27 cellular contexts compared by ENCODE assay signal in the genomic region with DNA sequence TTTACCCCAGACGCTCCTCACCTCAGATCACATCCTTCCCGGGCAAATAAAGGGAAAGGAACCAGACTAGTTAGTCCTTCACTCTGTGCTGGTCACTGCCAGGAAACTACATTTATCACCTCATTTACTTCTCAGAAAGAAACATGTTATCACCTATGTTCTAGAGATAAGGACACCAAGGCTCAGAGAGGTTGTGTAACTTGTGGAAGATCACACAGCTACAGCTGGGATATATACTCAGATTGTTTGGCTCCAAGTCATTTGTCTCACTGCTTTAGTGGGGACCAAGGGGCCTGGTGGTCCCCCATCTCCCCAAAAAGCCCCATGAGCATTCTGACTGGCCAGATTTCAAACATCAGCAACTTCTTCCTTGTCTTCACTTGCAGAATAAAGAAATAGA. TPM values are rescaled to one million over a fixed set of nuclear protein-coding genes. Genes with fewer than 3 reads are reported as not detected.
A peak's percentile ranks its signal among the peaks of the same experiment; 100 is the strongest.
DNase-seq lines count a peak whose midpoint lies in the region; ATAC-seq, FAIRE-seq and TF ChIP-seq lines count a peak whose summit lies in the region.
"Had no signal": no experiment of that assay in that cellular context is flagged by ENCODE, and none has a peak within 500 bp of the region (broad histone marks: within the 10 kb centered on the region; RNA-seq: fewer than 3 reads in every experiment).

No MANE protein-coding gene starts in this region.

- H3K4me1 Mint-ChIP-seq in type B pancreatic cell (ENCODE audit: unreplicated experiment) = peaks cover 15% of the 10 kb centered on the region
- H3K4me1 Mint-ChIP-seq: CD14-positive monocyte; CD8-positive, alpha-beta memory T cell had no signal

- TF ChIP-seq CTCF in cardiac muscle cell (IDR thresholded peaks at IDR 0.05; ENCODE audit: low read depth, low read length) (no peak), K562 (IDR thresholded peaks at IDR 0.05 in 2 of 3, conservative IDR thresholded peaks at IDR 0.05 in 1 of 3; ENCODE audit: insufficient read depth in 2 of 3, low read depth in 1 of 3, low read length in 3 of 3) (no peak), type B pancreatic cell (conservative IDR thresholded peaks at IDR 0.05) (no peak), kidney (IDR thresholded peaks at IDR 0.05; ENCODE audit: borderline replicate concordance, extremely low read depth, insufficient read depth) (no peak)

- H3K27ac Mint-ChIP-seq in type B pancreatic cell = peak overlapping the region; percentile 7
- H3K27ac Mint-ChIP-seq: CD4-positive, alpha-beta T cell; CD8-positive, alpha-beta memory T cell had no signal

- H3K27me3 Mint-ChIP-seq in type B pancreatic cell = no peaks in the 10 kb centered on the region

- H2AFZ ChIP-seq in K562 (ENCODE audit: low read depth, low read length) = no peak overlapping the region

- BruUV-seq in K562 (replicated peaks; lab: Mats Ljungman, UMichigan) = no TSS peak

- H2BK15ac ChIP-seq in mesendoderm (replicated peaks; ENCODE audit: low read depth) = no peak overlapping the region

- intact Hi-C loops in Right ventricle myocardium superior (cut with DNase I) (no loop called here), K562 (cut with micrococcal nuclease) (no loop called here), kidney (cut with DNase I) (no loop called here)

- H4K8ac ChIP-seq in mesendoderm (ENCODE audit: low read depth, low read length) = no peak overlapping the region

- no peak for TF ChIP-seq POLR2A in K562 (conservative IDR thresholded peaks at IDR 0.05)

- H3K4me3 ChIP-seq in cardiac muscle cell (no peak overlapping the region), K562 (no peak overlapping the region), mesendoderm (ENCODE audit: low read length) (no peak overlapping the region), kidney (ENCODE audit: low read length in 2 of 2) (no peak overlapping the region)
- H3K4me3 ChIP-seq: BLaER1 treated with 17β-estradiol and CSF1 and Interleukin-3, amounts not matched to agents 10 nM and 100 nM; GM12878; HAP-1 had no signal

- TF ChIP-seq RAD21 in K562 (CRISPR knock-in tag; conservative IDR thresholded peaks at IDR 0.05 in 1 of 2, IDR thresholded peaks at IDR 0.05 in 1 of 2) = no peak

- no peaks in the 10 kb centered on the region for H3K79me2 ChIP-seq in K562 (ENCODE audit: control insufficient read depth, insufficient read depth, low read length)
- H3K79me2 ChIP-seq in mesendoderm (ENCODE audit: control insufficient read depth, insufficient read depth, low read length) = no peaks in the 10 kb centered on the region

- H4K5ac ChIP-seq in mesendoderm (ENCODE audit: low read length) = no peak overlapping the region

- in situ Hi-C loops in K562 (cut with MboI) = no loop called here

- H3K56ac ChIP-seq in mesendoderm (ENCODE audit: low read length) = no peak overlapping the region

- DNase-seq in cardiac muscle cell (ENCODE audit: low read depth in 1 of 2, low spot score in 1 of 2) (no peak), Right ventricle myocardium superior (no peak), K562 (ENCODE audit: extremely low read depth in 1 of 4, low spot score in 3 of 4) (no peak), mesendoderm (peak; percentile 21), type B pancreatic cell (ENCODE audit: extremely low spot score, unreplicated experiment) (no peak), RCC 7860 (ENCODE audit: low spot score) (no peak), kidney (no peak)
- no peak for DNase-seq in activated naive CD4-positive, alpha-beta T cell treated with Interleukin-2 at 50 U/mL for 16 hours
- DNase-seq: ACHN; AML-193; BE2C; CD4-positive, alpha-beta T cell; CD8-positive, alpha-beta memory T cell; DMS 273 treated with DMSO at 0.1 percent for 48 hours; DMS79; EL; GDM1; GOT3 had no signal

- H2BK120ac ChIP-seq in mesendoderm (ENCODE audit: low read depth, low read length) = no peak overlapping the region

- H3K9me1 ChIP-seq in K562 (ENCODE audit: control insufficient read depth, insufficient read depth, low read length) = no peaks in the 10 kb centered on the region

- no peaks in the 10 kb centered on the region for H4K20me1 ChIP-seq in K562 (replicated peaks; ENCODE audit: control insufficient read depth, insufficient read depth, low read length)
- H4K20me1 ChIP-seq: BLaER1 treated with 17β-estradiol and CSF1 and Interleukin-3, amounts not matched to agents 10 nM and 100 nM had no signal

- no peak overlapping the region for H2AK5ac ChIP-seq in mesendoderm (ENCODE audit: low read length)

- no peak overlapping the region for H3K18ac ChIP-seq in mesendoderm (ENCODE audit: low read length)

- ATAC-seq in Right ventricle myocardium superior (ENCODE audit: poor library complexity) = no peak
- ATAC-seq in K562 = no peak
- ATAC-seq: GM12878 had no signal

- no peak overlapping the region for H3K4me3 Mint-ChIP-seq in type B pancreatic cell
- H3K4me3 Mint-ChIP-seq: CD14-positive monocyte; CD4-positive, alpha-beta T cell; CD8-positive, alpha-beta memory T cell had no signal

- CTCF ChIA-PET in K562 (lab: Yijun Ruan, JAX; ENCODE audit: low intra/inter-chr PET ratio) = no interaction called here

- POLR2A ChIA-PET in K562 (lab: Yijun Ruan, JAX) = no interaction called here

- WGBS in K562 (ENCODE audit: insufficient coverage, low coverage, missing lambda C conversion rate) = 0% methylated on average over 2 of the region's 2 CpGs
- WGBS in mesendoderm (ENCODE audit: extremely low coverage, insufficient coverage, low lambda C conversion rate) = no CpG with 5 or more reads among the region's 2 CpGs

- H3K36me3 Mint-ChIP-seq in type B pancreatic cell = peaks cover 29% of the 10 kb centered on the region
- H3K36me3 Mint-ChIP-seq: CD14-positive monocyte; CD8-positive, alpha-beta memory T cell had no signal

- FAIRE-seq in K562 (lab: Jason Lieb, UNC) (no peak), RCC 7860 (lab: Jason Lieb, UNC) (no peak), kidney (lab: Jason Lieb, UNC) (no peak)
- FAIRE-seq: A204.1, D721Med, GM12878, GM19239, H54 had no signal

- H3K36me3 ChIP-seq in cardiac muscle cell (peaks cover 9% of the 10 kb centered on the region), K562 (ENCODE audit: control insufficient read depth, insufficient read depth, low read length) (no peaks in the 10 kb centered on the region), mesendoderm (ENCODE audit: control insufficient read depth, insufficient read depth, low read length) (no peaks in the 10 kb centered on the region), kidney (ENCODE audit: control insufficient read depth in 1 of 2, insufficient read depth in 2 of 2, low read length in 2 of 2) (peaks cover 8 to 18% of the 10 kb centered on the region in 2 donors)
- H3K36me3 ChIP-seq: BE2C, HAP-1 had no signal

- H3K9me3 ChIP-seq in cardiac muscle cell (ENCODE audit: low read depth) (no peaks in the 10 kb centered on the region), K562 (replicated peaks; ENCODE audit: control insufficient read depth, insufficient read depth, low read depth, low read length) (no peaks in the 10 kb centered on the region), kidney (ENCODE audit: control insufficient read depth in 1 of 2, low read length in 2 of 2) (no peaks in the 10 kb centered on the region)
- H3K9me3 ChIP-seq: BE2C; BLaER1 treated with 17β-estradiol and CSF1 and Interleukin-3, amounts not matched to agents 10 nM and 100 nM; HAP-1 had no signal

- H3K23ac ChIP-seq in mesendoderm (ENCODE audit: low read length) = no peak overlapping the region

- H3K27me3 ChIP-seq in cardiac muscle cell = no peaks in the 10 kb centered on the region
- H3K27me3 ChIP-seq in K562 (ENCODE audit: control insufficient read depth in 2 of 2, insufficient read depth in 2 of 2, low read length in 2 of 2) = peaks cover 0 to 3% of the 10 kb centered on the region in 2 experiments; a peak in 2 of 5 replicates
- H3K27me3 ChIP-seq in mesendoderm (ENCODE audit: insufficient read depth, low read length, poor library complexity) = no peaks in the 10 kb centered on the region
- H3K27me3 ChIP-seq: BE2C; BLaER1 treated with 17β-estradiol and CSF1 and Interleukin-3, amounts not matched to agents 10 nM and 100 nM had no signal

- H3K27ac ChIP-seq in cardiac muscle cell (peak overlapping the region; percentile 83), K562 (ENCODE audit: extremely low read depth, low read depth, low read length) (no peak overlapping the region), mesendoderm (ENCODE audit: low read depth, low read length) (no peak overlapping the region), kidney (ENCODE audit: low read depth in 2 of 2, low read length in 2 of 2) (no peak overlapping the region)
- H3K27ac ChIP-seq: 22Rv1; BLaER1 treated with 17β-estradiol and CSF1 and Interleukin-3, amounts not matched to agents 10 nM and 100 nM had no signal

- no peak overlapping the region for H3K4me2 ChIP-seq in K562 (ENCODE audit: insufficient read depth, low read length)
- H3K4me2 ChIP-seq in mesendoderm (ENCODE audit: low read length) = no peak overlapping the region

- H3K9ac ChIP-seq in K562 (ENCODE audit: insufficient read depth in 1 of 2, low read depth in 2 of 2, low read length in 2 of 2) (no peak overlapping the region), mesendoderm (ENCODE audit: low read length) (no peak overlapping the region), kidney (ENCODE audit: low read length in 2 of 2) (no peak overlapping the region)
- H3K9ac ChIP-seq: BLaER1 treated with 17β-estradiol and CSF1 and Interleukin-3, amounts not matched to agents 10 nM and 100 nM had no signal

- no peak overlapping the region for H2BK5ac ChIP-seq in mesendoderm (ENCODE audit: low read length)

- no peak overlapping the region for H3K4ac ChIP-seq in mesendoderm (ENCODE audit: low read depth, low read length)

- no peak for TF ChIP-seq EP300 in K562 (IDR thresholded peaks at IDR 0.05; ENCODE audit: low read length)

- peaks cover 13% of the 10 kb centered on the region for H3K4me1 ChIP-seq in cardiac muscle cell (ENCODE audit: low read depth)
- H3K4me1 ChIP-seq in K562 (replicated peaks in 1 of 2; ENCODE audit: control insufficient read depth in 2 of 2, insufficient read depth in 2 of 2, low read length in 2 of 2) = no peaks in the 10 kb centered on the region
- H3K4me1 ChIP-seq in mesendoderm (ENCODE audit: control insufficient read depth, low read depth, low read length) = peaks cover 2% of the 10 kb centered on the region
- peaks cover 0 to 2% of the 10 kb centered on the region in 2 donors for H3K4me1 ChIP-seq in kidney (ENCODE audit: control insufficient read depth in 1 of 2, insufficient read depth in 1 of 2, low read depth in 1 of 2, low read length in 2 of 2)
- H3K4me1 ChIP-seq: BE2C, HAP-1 had no signal

- no peaks in the 10 kb centered on the region for H3K9me3 Mint-ChIP-seq in type B pancreatic cell
- H3K9me3 Mint-ChIP-seq: CD4-positive, alpha-beta T cell; CD8-positive, alpha-beta memory T cell had no signal

- no peaks in the 10 kb centered on the region for H3K79me1 ChIP-seq in mesendoderm (ENCODE audit: low read length)

RNA-seq across cellular contexts. Expression of gene BTBD16, which starts 17.5 kb away (rescaled TPM):
- 0.09 TPM in 1 of 2 replicates, not detected in the other for total RNA-seq in cardiac muscle cell
- polyA plus RNA-seq in cardiac muscle cell = 0.16 TPM in 1 of 2 replicates, not detected in the other
- not detected for total RNA-seq in Right ventricle myocardium superior
- not detected in 2 replicates for total RNA-seq in K562 (2011; cell fraction: chromatin; rRNA removed; ENCODE audit: low replicate concordance)
- not detected in 2 replicates for total RNA-seq in K562 (2011; cell fraction: nucleolus; rRNA removed)
- total RNA-seq in K562 (2011; cell fraction: nucleoplasm; rRNA removed) = not detected in 2 replicates
- total RNA-seq in K562 (2014; rRNA removed) = not detected in 2 replicates
- not detected in 2 replicates for total RNA-seq in K562 (2014; rRNA removed; fragmentation: Illumina TruSeq; extraction: Trizol)
- total RNA-seq in K562 (2015; rRNA removed; fragmentation: Illumina TruSeq; extraction: Trizol) = not detected in 2 replicates
- total RNA-seq in K562 (2021) = not detected in 2 replicates
- 0.11 TPM in 1 of 2 replicates, not detected in the other for polyA plus RNA-seq in K562 (2011; rRNA removed)
- 0.03 TPM in 1 of 2 replicates, not detected in the other for polyA plus RNA-seq in K562 (2011; cell fraction: cytosol; rRNA removed)
- polyA plus RNA-seq in K562 (2011; cell fraction: nucleus; rRNA removed) = 0.13 TPM in 1 of 2 replicates, not detected in the other
- not detected in 2 replicates for polyA plus RNA-seq in K562 (2012)
- not detected in 2 replicates for polyA plus RNA-seq in K562 (2014; fragmentation: Illumina TruSeq; extraction: Trizol)
- polyA plus RNA-seq in K562 (2014; fragmentation: Nextera tagmentation; extraction: Ambion mirVana) = not detected
- not detected in 2 replicates for polyA plus RNA-seq in K562 (2014; rRNA removed)
- polyA minus RNA-seq in K562 (2011; rRNA and poly(A)+ RNA removed) = not detected in 2 replicates
- not detected in 2 replicates for polyA minus RNA-seq in K562 (2011; cell fraction: cytosol; rRNA and poly(A)+ RNA removed)
- polyA minus RNA-seq in K562 (2011; cell fraction: nucleus; rRNA and poly(A)+ RNA removed) = not detected in 2 replicates
- 0.14 TPM for polyA plus RNA-seq in mesendoderm (2013, experiment 1 of 2)
- polyA plus RNA-seq in mesendoderm (2013, experiment 2 of 2) = 0.03 TPM
- 0.29 and 0.46 TPM in 2 replicates for total RNA-seq in type B pancreatic cell (ENCODE audit: low replicate concordance)
- 1.2 TPM for total RNA-seq in kidney
- 0.34 TPM for polyA plus RNA-seq in kidney (ENCODE audit: insufficient read depth, low read depth, low replicate concordance)
- total RNA-seq: CD4-positive, alpha-beta T cell; CD8-positive, alpha-beta memory T cell; GM12878 had no signal
- polyA plus RNA-seq: CD14-positive monocyte; CD8-positive, alpha-beta memory T cell had no signal
